ENCODE assay signal across 26 cellular contexts in the genomic region with DNA sequence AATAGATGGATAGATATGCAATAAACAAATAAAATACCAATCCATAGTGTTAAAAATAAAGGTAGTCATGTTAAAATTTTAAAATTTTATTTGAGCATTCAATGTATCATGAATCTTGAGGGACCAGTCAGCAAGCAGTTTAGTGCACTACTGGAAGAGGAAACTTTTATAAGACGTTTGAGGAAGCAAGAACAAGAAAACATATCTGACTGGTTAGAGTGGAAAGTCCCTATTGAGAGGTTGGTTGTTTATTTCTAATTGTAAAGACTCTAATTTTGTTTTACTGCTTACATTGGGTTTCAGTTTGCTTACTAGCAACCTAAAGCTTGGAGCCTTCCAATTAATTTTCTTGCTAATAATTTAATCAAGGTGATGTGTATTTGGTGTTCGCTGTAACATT.
DNase-seq lines count a peak whose midpoint lies in the region; ATAC-seq and TF ChIP-seq lines count a peak whose summit lies in the region.
"Had no signal": no experiment of that assay in that cellular context is flagged by ENCODE, and none has a peak within 500 bp of the region (broad histone marks: within the 10 kb centered on the region; RNA-seq: fewer than 3 reads in every experiment).

No MANE protein-coding gene starts in this region.

- H3K4me1 ChIP-seq in CD8-positive, alpha-beta T cell (ENCODE audit: insufficient read depth, low read length), result no peaks in the 10 kb centered on the region
- H3K4me1 ChIP-seq: lower lobe of right lung, stomach, tibial artery had no signal

- H3K27me3 Mint-ChIP-seq in stimulated activated naive B cell treated with anti-CD40 and anti-IgM and Interleukin-4, amounts not matched to agents 10 μg/mL and 1 μg/mL and 100 μg/mL, for 72 hours, result no peaks in the 10 kb centered on the region
- no peaks in the 10 kb centered on the region for H3K27me3 Mint-ChIP-seq in CD8-positive, alpha-beta T cell (ENCODE audit: low read depth)

- no peaks in the 10 kb centered on the region for H3K27me3 ChIP-seq in CD8-positive, alpha-beta T cell (ENCODE audit: insufficient read depth, low read length)
- H3K27me3 ChIP-seq: stomach, tibial artery had no signal

- H3K36me3 Mint-ChIP-seq in stimulated activated naive B cell treated with anti-CD40 and anti-IgM and Interleukin-4, amounts not matched to agents 10 μg/mL and 1 μg/mL and 100 μg/mL, for 72 hours, result no peaks in the 10 kb centered on the region
- no peaks in the 10 kb centered on the region for H3K36me3 Mint-ChIP-seq in CD8-positive, alpha-beta T cell
- H3K36me3 Mint-ChIP-seq: activated naive CD8-positive, alpha-beta T cell treated with anti-CD3 and anti-CD28 coated beads for 36 hours had no signal

- intact Hi-C loops in CD8-positive, alpha-beta T cell (cut with DNase I, micrococcal nuclease), result no loop called here

- CTCF ChIA-PET in CD8-positive, alpha-beta T cell (lab: Charles Lee), result no interaction called here

- peak; percentile 70 for ATAC-seq in GM18868 (IDR thresholded peaks at IDR 0.05; ENCODE audit: unreplicated experiment)
- peak; percentile 64 for ATAC-seq in HG02642 (IDR thresholded peaks at IDR 0.05; ENCODE audit: poor library complexity, unreplicated experiment)
- peak; percentile 53 for ATAC-seq in HG03354 (IDR thresholded peaks at IDR 0.05; ENCODE audit: poor library complexity, severe bottlenecking, unreplicated experiment)
- ATAC-seq in stimulated activated naive B cell treated with anti-CD40 and anti-IgM and Interleukin-4, amounts not matched to agents 10 μg/mL and 1 μg/mL and 100 μg/mL, for 72 hours (replicated peaks), result peak; percentile 57 to 67
- no peak for ATAC-seq in CD8-positive, alpha-beta T cell
- ATAC-seq: lower lobe of right lung, Right ventricle myocardium inferior had no signal

- no peak for DNase-seq in stimulated activated naive B cell treated with anti-CD40 and anti-IgM and Interleukin-4, amounts not matched to agents 10 μg/mL and 1 μg/mL and 100 μg/mL, for 72 hours
- DNase-seq in NCI-H345 (lab: John Stamatoyannopoulos, UW), result no peak
- no peak for DNase-seq in GDM1 (lab: John Stamatoyannopoulos, UW)
- no peak for DNase-seq in hypothalamus (lab: John Stamatoyannopoulos, UW)
- no peak for DNase-seq in CD8-positive, alpha-beta T cell
- DNase-seq: activated CD4-positive, alpha-beta T cell treated with anti-CD3 and anti-CD28 coated beads for 4 hours; activated naive CD8-positive, alpha-beta T cell treated with anti-CD3 and anti-CD28 coated beads for 36 hours; activated T-cell treated with anti-CD3 and anti-CD28 coated beads for 4 hours; aorta; C1 segment of cervical spinal cord; DND-41; effector CD8-positive, alpha-beta T cell; H9; KBM-7; lower lobe of right lung; NCI-H1417 treated with DMSO at 0.1 percent for 48 hours; NK-92 treated with Interleukin-12 subunit alpha and Interleukin-12 subunit beta, amount 100 ng/mL, for 24 hours; PC-9; stomach; tibial artery had no signal

- H3K27ac ChIP-seq in CD8-positive, alpha-beta T cell (ENCODE audit: low read depth, low read length), result no peak overlapping the region
- H3K27ac ChIP-seq: lower lobe of right lung, PC-9, stomach, tibial artery had no signal

- no peak overlapping the region for H3K4me3 Mint-ChIP-seq in stimulated activated naive B cell treated with anti-CD40 and anti-IgM and Interleukin-4, amounts not matched to agents 10 μg/mL and 1 μg/mL and 100 μg/mL, for 72 hours
- H3K4me3 Mint-ChIP-seq in CD8-positive, alpha-beta T cell, result no peak overlapping the region
- H3K4me3 Mint-ChIP-seq: activated naive CD8-positive, alpha-beta T cell treated with anti-CD3 and anti-CD28 coated beads for 36 hours; H9; nephron; T-helper 2 cell treated with Interferon-gamma antibody and Interleukin-4, amounts not matched to agents 5 μg/mL and 100 μg/mL, for 36 hours had no signal

- no peak overlapping the region for H3K4me3 ChIP-seq in CD8-positive, alpha-beta T cell (ENCODE audit: low read depth, low read length)
- H3K4me3 ChIP-seq: lower lobe of right lung, PC-9, stomach, tibial artery had no signal

- H3K9me3 ChIP-seq in CD8-positive, alpha-beta T cell (ENCODE audit: low read length), result no peaks in the 10 kb centered on the region
- H3K9me3 ChIP-seq: lower lobe of right lung, stomach, tibial artery had no signal

- no peaks in the 10 kb centered on the region for H3K4me1 Mint-ChIP-seq in stimulated activated naive B cell treated with anti-CD40 and anti-IgM and Interleukin-4, amounts not matched to agents 10 μg/mL and 1 μg/mL and 100 μg/mL, for 72 hours
- H3K4me1 Mint-ChIP-seq in CD8-positive, alpha-beta T cell (ENCODE audit: low read depth), result no peaks in the 10 kb centered on the region
- H3K4me1 Mint-ChIP-seq: activated naive CD8-positive, alpha-beta T cell treated with anti-CD3 and anti-CD28 coated beads for 36 hours; H9; nephron had no signal

- no peak for TF ChIP-seq CTCF in CD8-positive, alpha-beta T cell (IDR thresholded peaks at IDR 0.05)

- H3K9me3 Mint-ChIP-seq in stimulated activated naive B cell treated with anti-CD40 and anti-IgM and Interleukin-4, amounts not matched to agents 10 μg/mL and 1 μg/mL and 100 μg/mL, for 72 hours, result peaks cover 0 to 2% of the 10 kb centered on the region in 2 donors
- H3K9me3 Mint-ChIP-seq in CD8-positive, alpha-beta T cell, result no peaks in the 10 kb centered on the region
- H3K9me3 Mint-ChIP-seq: activated naive CD8-positive, alpha-beta T cell treated with anti-CD3 and anti-CD28 coated beads for 36 hours; H9; nephron; T-helper 2 cell treated with Interferon-gamma antibody and Interleukin-4, amounts not matched to agents 5 μg/mL and 100 μg/mL, for 36 hours had no signal

- POLR2A ChIA-PET in CD8-positive, alpha-beta T cell (lab: Charles Lee), result no interaction called here

- no peak overlapping the region for H3K27ac Mint-ChIP-seq in stimulated activated naive B cell treated with anti-CD40 and anti-IgM and Interleukin-4, amounts not matched to agents 10 μg/mL and 1 μg/mL and 100 μg/mL, for 72 hours
- no peak overlapping the region for H3K27ac Mint-ChIP-seq in CD8-positive, alpha-beta T cell
- H3K27ac Mint-ChIP-seq: activated naive CD8-positive, alpha-beta T cell treated with anti-CD3 and anti-CD28 coated beads for 36 hours; H9; nephron; T-helper 2 cell treated with Interferon-gamma antibody and Interleukin-4, amounts not matched to agents 5 μg/mL and 100 μg/mL, for 36 hours had no signal

- H3K36me3 ChIP-seq in CD8-positive, alpha-beta T cell (ENCODE audit: insufficient read depth, low read length), result no peaks in the 10 kb centered on the region
- H3K36me3 ChIP-seq: lower lobe of right lung, stomach, tibial artery had no signal
